Comparison of ENCODE assay signal across 19 cellular contexts in genomic region chr12:60265741-60266140, GRCh38.
"Had no signal": no experiment of that assay in that cellular context is flagged by ENCODE, and none has a peak within 500 bp of the region (broad histone marks: within the 10 kb centered on the region; RNA-seq: fewer than 3 reads in every experiment).

No MANE protein-coding gene starts in this region.

- H3K9me3 ChIP-seq: transverse colon had no signal

- H3K27ac ChIP-seq: cardiac muscle cell, coronary artery, dorsolateral prefrontal cortex, heart left ventricle, spleen, transverse colon had no signal

- H3K4me1 ChIP-seq: heart left ventricle, spleen, transverse colon had no signal

- H3K36me3 ChIP-seq: cardiac muscle cell, heart left ventricle, spleen, transverse colon had no signal

- H3K27me3 ChIP-seq: cardiac muscle cell, dorsolateral prefrontal cortex, heart left ventricle, spleen, transverse colon had no signal

- DNase-seq: activated CD4-positive, alpha-beta T cell treated with anti-CD3 and anti-CD28 coated beads for 4 hours; activated CD4-positive, alpha-beta T cell treated with anti-CD3 and anti-CD28 coated beads, Interleukin-2, amount 50 U/mL, for 4 hours; activated naive CD4-positive, alpha-beta T cell; activated T-cell treated with anti-CD3 and anti-CD28 coated beads for 4 hours; activated T-cell treated with anti-CD3 and anti-CD28 coated beads, Interleukin-2, amount 50 U/mL, for 72 hours; dorsolateral prefrontal cortex; effector memory CD4-positive, alpha-beta T cell; erythroblast; heart left ventricle; mucosa of descending colon; posterior cingulate gyrus; right cardiac atrium; spleen; stimulated activated naive CD4-positive, alpha-beta T cell; transverse colon had no signal

- H3K4me3 ChIP-seq: cardiac muscle cell, coronary artery, dorsolateral prefrontal cortex, heart left ventricle, mucosa of descending colon, spleen, transverse colon had no signal

- ATAC-seq: activated naive CD4-positive, alpha-beta T cell treated with anti-CD3 and anti-CD28 coated beads, Interleukin-2, amount 50 U/mL, for 72 hours; activated T-cell treated with anti-CD3 and anti-CD28 coated beads, Interleukin-2, amount 50 U/mL, for 72 hours; heart left ventricle; left lobe of liver; mucosa of descending colon; right cardiac atrium had no signal
